ENCODE assay signal across 8 cellular contexts in the genomic region with DNA sequence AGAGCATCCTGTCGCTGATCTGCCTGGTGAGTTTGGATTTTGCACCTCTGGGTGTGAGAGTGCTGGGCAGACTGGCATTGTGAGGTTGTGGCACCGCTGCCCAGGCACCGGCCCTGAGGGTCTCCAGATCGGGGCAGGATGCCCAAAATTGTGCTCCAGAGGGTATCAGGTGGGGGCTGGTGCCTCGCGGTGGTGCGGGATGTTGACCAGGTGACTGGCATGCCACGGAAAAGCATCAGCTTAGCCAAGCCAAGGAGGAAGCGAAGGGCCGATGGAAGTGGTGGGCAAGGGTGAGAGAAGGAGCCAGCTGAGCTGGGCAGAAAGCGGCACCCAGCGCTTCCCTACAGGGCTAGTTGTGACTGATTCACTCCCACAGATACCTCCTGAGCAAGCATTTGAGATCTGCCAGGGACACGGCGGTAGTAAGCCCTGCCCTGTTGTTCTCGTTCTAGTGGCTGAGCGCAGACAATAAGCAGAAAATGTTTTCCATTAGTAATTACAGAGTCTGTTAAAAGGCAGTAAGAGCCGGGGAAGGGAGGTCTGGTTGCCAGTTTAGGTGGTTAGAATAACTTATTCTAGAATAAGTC. TPM values are rescaled to one million over a fixed set of nuclear protein-coding genes. Genes with fewer than 3 reads are reported as not detected.
DNase-seq lines count a peak whose midpoint lies in the region; ATAC-seq and TF ChIP-seq lines count a peak whose summit lies in the region.

No MANE protein-coding gene starts in this region.

- DNase-seq in T-helper 1 cell = no peak
- no peak for DNase-seq in RWPE2 (ENCODE audit: low spot score)
- DNase-seq in fibroblast of villous mesenchyme (ENCODE audit: low read depth) = peak; percentile 7
- no peak for DNase-seq in stimulated activated effector memory CD8-positive, alpha-beta T cell treated with anti-CD3 and anti-CD28 coated beads, Interleukin-12 subunit alpha, Interleukin-12 subunit beta, amount 100 ng/mL, for 72 hours (ENCODE audit: low spot score in 2 of 2)
- no peak for DNase-seq in putamen (ENCODE audit: low spot score)
- no peak for DNase-seq in stimulated activated naive CD4-positive, alpha-beta T cell (lab: John Stamatoyannopoulos, UW)
- DNase-seq in GM20000 (ENCODE audit: low spot score) = no peak

- no peaks in the 10 kb centered on the region for H3K4me1 ChIP-seq in RWPE2 (ENCODE audit: insufficient read depth, poor library complexity, severe bottlenecking)

- no peaks in the 10 kb centered on the region for H3K27me3 Mint-ChIP-seq in T-helper 1 cell treated with Interleukin-12 subunit alpha and Interleukin-12 subunit beta and Interleukin-4 antibody, amounts not matched to agents 30 μg/mL and 1 μg/mL, for 36 hours (ENCODE audit: low read depth)

- no peaks in the 10 kb centered on the region for H3K9me3 ChIP-seq in RWPE2 (ENCODE audit: severe bottlenecking)

- peak overlapping the region; percentile 37 for H3K4me3 ChIP-seq in RWPE2 (ENCODE audit: severe bottlenecking)
- H3K4me3 ChIP-seq in fibroblast of villous mesenchyme (ENCODE audit: low read depth, low read length) = peak overlapping the region; percentile 58

- no peaks in the 10 kb centered on the region for H3K9me3 Mint-ChIP-seq in T-helper 1 cell treated with Interleukin-12 subunit alpha and Interleukin-12 subunit beta and Interleukin-4 antibody, amounts not matched to agents 30 μg/mL and 1 μg/mL, for 36 hours
- no peaks in the 10 kb centered on the region for H3K9me3 Mint-ChIP-seq in stimulated activated effector memory CD8-positive, alpha-beta T cell treated with anti-CD3 and anti-CD28 coated beads, Interleukin-12 subunit alpha, Interleukin-12 subunit beta, amount 100 ng/mL, for 72 hours

- no peak overlapping the region for H3K27ac ChIP-seq in RWPE2 (ENCODE audit: poor library complexity, severe bottlenecking)

- H3K27ac Mint-ChIP-seq in T-helper 1 cell treated with Interleukin-12 subunit alpha and Interleukin-12 subunit beta and Interleukin-4 antibody, amounts not matched to agents 30 μg/mL and 1 μg/mL, for 36 hours = no peak overlapping the region
- peak overlapping the region; percentile 77 for H3K27ac Mint-ChIP-seq in stimulated activated effector memory CD8-positive, alpha-beta T cell treated with anti-CD3 and anti-CD28 coated beads, Interleukin-12 subunit alpha, Interleukin-12 subunit beta, amount 100 ng/mL, for 72 hours

- peaks cover 6% of the 10 kb centered on the region for H3K4me1 Mint-ChIP-seq in T-helper 1 cell treated with Interleukin-12 subunit alpha and Interleukin-12 subunit beta and Interleukin-4 antibody, amounts not matched to agents 30 μg/mL and 1 μg/mL, for 36 hours (ENCODE audit: low read depth)
- peaks cover 8% of the 10 kb centered on the region for H3K4me1 Mint-ChIP-seq in stimulated activated effector memory CD8-positive, alpha-beta T cell treated with anti-CD3 and anti-CD28 coated beads, Interleukin-12 subunit alpha, Interleukin-12 subunit beta, amount 100 ng/mL, for 72 hours

- no peaks in the 10 kb centered on the region for H3K27me3 ChIP-seq in RWPE2 (ENCODE audit: insufficient read depth, poor library complexity, severe bottlenecking)

- peak; percentile 48; the same call in 2 of the 3 replicates for ATAC-seq in RWPE2 (ENCODE audit: low read depth)
- no peak for ATAC-seq in stimulated activated effector memory CD8-positive, alpha-beta T cell treated with anti-CD3 and anti-CD28 coated beads, Interleukin-12 subunit alpha, Interleukin-12 subunit beta, amount 100 ng/mL, for 72 hours

- TF ChIP-seq CTCF in RWPE2 (IDR thresholded peaks at IDR 0.05; ENCODE audit: poor library complexity, severe bottlenecking) = no peak
- TF ChIP-seq CTCF in fibroblast of villous mesenchyme (IDR thresholded peaks at IDR 0.05; ENCODE audit: insufficient read depth, low read depth, low read length) = no peak
- TF ChIP-seq CTCF in GM20000 (IDR thresholded peaks at IDR 0.05; ENCODE audit: extremely low read depth, missing control alignments) = no peak

- no peaks in the 10 kb centered on the region for H3K36me3 ChIP-seq in RWPE2 (ENCODE audit: low read depth)

- peak overlapping the region; percentile 70 for H3K4me3 Mint-ChIP-seq in T-helper 1 cell treated with Interleukin-12 subunit alpha and Interleukin-12 subunit beta and Interleukin-4 antibody, amounts not matched to agents 30 μg/mL and 1 μg/mL, for 36 hours
- H3K4me3 Mint-ChIP-seq in stimulated activated effector memory CD8-positive, alpha-beta T cell treated with anti-CD3 and anti-CD28 coated beads, Interleukin-12 subunit alpha, Interleukin-12 subunit beta, amount 100 ng/mL, for 72 hours = peak overlapping the region; percentile 80

- no peaks in the 10 kb centered on the region for H3K36me3 Mint-ChIP-seq in T-helper 1 cell treated with Interleukin-12 subunit alpha and Interleukin-12 subunit beta and Interleukin-4 antibody, amounts not matched to agents 30 μg/mL and 1 μg/mL, for 36 hours (ENCODE audit: low read depth)
- no peaks in the 10 kb centered on the region for H3K36me3 Mint-ChIP-seq in stimulated activated effector memory CD8-positive, alpha-beta T cell treated with anti-CD3 and anti-CD28 coated beads, Interleukin-12 subunit alpha, Interleukin-12 subunit beta, amount 100 ng/mL, for 72 hours

RNA-seq across cellular contexts. Expression of a gene that starts 0.8 kb away (rescaled TPM):
- 0.32 and 0.43 TPM in 2 replicates for total RNA-seq in fibroblast of villous mesenchyme

RNA-seq across cellular contexts. Expression of a gene that starts 10.9 kb away (rescaled TPM):
- not detected in 2 replicates for total RNA-seq in fibroblast of villous mesenchyme

RNA-seq across cellular contexts. Expression of a gene that starts 33.8 kb away (rescaled TPM):
- total RNA-seq in fibroblast of villous mesenchyme = 1.9 and 3.0 TPM in 2 replicates

RNA-seq across cellular contexts. Expression of a gene that starts 58.3 kb away (rescaled TPM):
- 10.8 and 16.8 TPM in 2 replicates for total RNA-seq in fibroblast of villous mesenchyme
